In the genomic region with DNA sequence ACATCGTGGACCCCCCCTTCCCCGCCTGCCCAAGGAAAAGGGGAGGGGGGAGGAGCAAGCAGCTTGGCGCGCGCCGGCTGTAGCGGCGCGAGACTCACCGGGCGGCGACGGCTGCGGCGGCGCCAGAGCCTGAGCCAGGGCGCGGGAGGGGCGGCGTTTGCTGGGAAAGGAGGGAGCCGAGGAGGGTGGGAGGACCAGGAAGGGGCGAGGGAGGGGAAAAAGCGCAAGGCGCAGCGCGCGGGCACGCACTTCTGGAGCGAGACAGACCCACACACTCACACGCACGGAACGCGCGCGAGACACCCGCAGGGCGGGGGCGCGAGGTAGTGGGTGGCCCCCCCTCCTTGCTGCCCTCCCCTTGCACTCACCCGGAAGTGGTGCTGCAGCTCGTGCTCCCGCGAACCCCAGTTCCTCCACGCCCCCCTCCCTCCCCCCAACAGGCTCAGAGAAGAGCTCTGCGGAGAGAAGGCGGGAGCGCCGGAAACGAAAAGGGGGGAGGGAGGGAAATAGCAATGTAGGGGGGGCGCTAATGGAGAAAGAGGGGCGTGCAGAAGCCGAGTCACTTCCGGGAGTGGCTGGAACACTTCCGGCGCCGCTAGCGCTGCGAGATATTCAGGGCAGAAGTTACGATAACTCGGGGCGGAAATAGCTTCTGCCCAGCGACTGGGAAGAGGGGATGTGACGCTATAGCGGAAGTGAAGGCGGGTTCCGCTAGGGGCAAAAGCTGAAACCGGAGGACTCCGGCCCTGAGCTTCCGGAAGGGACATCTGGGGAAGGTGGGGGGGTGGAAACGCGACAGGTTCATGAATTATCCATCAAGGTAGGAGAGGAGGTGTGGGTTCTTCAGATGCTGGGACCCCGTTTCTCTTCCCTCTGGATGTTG, we compare ENCODE assay signal across 1 cellular context.
A peak's percentile ranks its signal among the peaks of the same experiment; 100 is the strongest.
TF ChIP-seq lines count a peak whose summit lies in the region.

A gene (minus strand): TSS at position 376 of the 883 bp plus-strand sequence. CDS start 9,855 bp downstream, outside the sequence.

TF ChIP-seq in K562, 482 proteins besides CTCF, POLR2A, EP300 and RAD21 (continued from another document and continues in another):
- TF ChIP-seq, protein P1, sequence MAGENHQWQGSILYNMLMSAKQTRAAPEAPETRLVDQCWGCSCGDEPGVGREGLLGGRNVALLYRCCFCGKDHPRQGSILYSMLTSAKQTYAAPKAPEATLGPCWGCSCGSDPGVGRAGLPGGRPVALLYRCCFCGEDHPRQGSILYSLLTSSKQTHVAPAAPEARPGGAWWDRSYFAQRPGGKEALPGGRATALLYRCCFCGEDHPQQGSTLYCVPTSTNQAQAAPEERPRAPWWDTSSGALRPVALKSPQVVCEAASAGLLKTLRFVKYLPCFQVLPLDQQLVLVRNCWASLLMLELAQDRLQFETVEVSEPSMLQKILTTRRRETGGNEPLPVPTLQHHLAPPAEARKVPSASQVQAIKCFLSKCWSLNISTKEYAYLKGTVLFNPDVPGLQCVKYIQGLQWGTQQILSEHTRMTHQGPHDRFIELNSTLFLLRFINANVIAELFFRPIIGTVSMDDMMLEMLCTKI (IDR thresholded peaks at IDR 0.05; ENCODE audit: partially characterized antibody), result no peak
- TF ChIP-seq NBN (IDR thresholded peaks at IDR 0.05; ENCODE audit: low read depth), result peak; percentile 69; the same call in 1 of the 2 replicates
- no peak for TF ChIP-seq KAT8 (IDR thresholded peaks at IDR 0.05; ENCODE audit: low read depth)
- peak; percentile 82 for TF ChIP-seq PHF20 (IDR thresholded peaks at IDR 0.05; ENCODE audit: partially characterized antibody)
- TF ChIP-seq ETV6 (IDR thresholded peaks at IDR 0.05; ENCODE audit: borderline replicate concordance in 1 of 2, low read depth in 2 of 2, low read length in 1 of 2), result peak; percentile 87 to 92
- no peak for TF ChIP-seq ETV6 (CRISPR knock-in tag; IDR thresholded peaks at IDR 0.05; ENCODE audit: borderline replicate concordance)
- no peak for TF ChIP-seq MTA3 (IDR thresholded peaks at IDR 0.05; ENCODE audit: borderline replicate concordance)
- TF ChIP-seq, protein P2, sequence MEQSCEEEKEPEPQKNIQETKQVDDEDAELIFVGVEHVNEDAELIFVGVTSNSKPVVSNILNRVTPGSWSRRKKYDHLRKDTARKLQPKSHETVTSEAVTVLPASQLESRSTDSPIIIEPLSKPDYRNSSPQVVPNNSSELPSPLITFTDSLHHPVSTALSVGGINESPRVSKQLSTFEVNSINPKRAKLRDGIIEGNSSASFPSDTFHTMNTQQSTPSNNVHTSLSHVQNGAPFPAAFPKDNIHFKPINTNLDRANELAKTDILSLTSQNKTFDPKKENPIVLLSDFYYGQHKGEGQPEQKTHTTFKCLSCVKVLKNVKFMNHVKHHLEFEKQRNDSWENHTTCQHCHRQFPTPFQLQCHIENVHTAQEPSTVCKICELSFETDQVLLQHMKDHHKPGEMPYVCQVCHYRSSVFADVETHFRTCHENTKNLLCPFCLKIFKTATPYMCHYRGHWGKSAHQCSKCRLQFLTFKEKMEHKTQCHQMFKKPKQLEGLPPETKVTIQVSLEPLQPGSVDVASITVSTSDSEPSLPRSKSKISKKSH (CRISPR knock-in tag; IDR thresholded peaks at IDR 0.05), result no peak
- TF ChIP-seq, protein P3, sequence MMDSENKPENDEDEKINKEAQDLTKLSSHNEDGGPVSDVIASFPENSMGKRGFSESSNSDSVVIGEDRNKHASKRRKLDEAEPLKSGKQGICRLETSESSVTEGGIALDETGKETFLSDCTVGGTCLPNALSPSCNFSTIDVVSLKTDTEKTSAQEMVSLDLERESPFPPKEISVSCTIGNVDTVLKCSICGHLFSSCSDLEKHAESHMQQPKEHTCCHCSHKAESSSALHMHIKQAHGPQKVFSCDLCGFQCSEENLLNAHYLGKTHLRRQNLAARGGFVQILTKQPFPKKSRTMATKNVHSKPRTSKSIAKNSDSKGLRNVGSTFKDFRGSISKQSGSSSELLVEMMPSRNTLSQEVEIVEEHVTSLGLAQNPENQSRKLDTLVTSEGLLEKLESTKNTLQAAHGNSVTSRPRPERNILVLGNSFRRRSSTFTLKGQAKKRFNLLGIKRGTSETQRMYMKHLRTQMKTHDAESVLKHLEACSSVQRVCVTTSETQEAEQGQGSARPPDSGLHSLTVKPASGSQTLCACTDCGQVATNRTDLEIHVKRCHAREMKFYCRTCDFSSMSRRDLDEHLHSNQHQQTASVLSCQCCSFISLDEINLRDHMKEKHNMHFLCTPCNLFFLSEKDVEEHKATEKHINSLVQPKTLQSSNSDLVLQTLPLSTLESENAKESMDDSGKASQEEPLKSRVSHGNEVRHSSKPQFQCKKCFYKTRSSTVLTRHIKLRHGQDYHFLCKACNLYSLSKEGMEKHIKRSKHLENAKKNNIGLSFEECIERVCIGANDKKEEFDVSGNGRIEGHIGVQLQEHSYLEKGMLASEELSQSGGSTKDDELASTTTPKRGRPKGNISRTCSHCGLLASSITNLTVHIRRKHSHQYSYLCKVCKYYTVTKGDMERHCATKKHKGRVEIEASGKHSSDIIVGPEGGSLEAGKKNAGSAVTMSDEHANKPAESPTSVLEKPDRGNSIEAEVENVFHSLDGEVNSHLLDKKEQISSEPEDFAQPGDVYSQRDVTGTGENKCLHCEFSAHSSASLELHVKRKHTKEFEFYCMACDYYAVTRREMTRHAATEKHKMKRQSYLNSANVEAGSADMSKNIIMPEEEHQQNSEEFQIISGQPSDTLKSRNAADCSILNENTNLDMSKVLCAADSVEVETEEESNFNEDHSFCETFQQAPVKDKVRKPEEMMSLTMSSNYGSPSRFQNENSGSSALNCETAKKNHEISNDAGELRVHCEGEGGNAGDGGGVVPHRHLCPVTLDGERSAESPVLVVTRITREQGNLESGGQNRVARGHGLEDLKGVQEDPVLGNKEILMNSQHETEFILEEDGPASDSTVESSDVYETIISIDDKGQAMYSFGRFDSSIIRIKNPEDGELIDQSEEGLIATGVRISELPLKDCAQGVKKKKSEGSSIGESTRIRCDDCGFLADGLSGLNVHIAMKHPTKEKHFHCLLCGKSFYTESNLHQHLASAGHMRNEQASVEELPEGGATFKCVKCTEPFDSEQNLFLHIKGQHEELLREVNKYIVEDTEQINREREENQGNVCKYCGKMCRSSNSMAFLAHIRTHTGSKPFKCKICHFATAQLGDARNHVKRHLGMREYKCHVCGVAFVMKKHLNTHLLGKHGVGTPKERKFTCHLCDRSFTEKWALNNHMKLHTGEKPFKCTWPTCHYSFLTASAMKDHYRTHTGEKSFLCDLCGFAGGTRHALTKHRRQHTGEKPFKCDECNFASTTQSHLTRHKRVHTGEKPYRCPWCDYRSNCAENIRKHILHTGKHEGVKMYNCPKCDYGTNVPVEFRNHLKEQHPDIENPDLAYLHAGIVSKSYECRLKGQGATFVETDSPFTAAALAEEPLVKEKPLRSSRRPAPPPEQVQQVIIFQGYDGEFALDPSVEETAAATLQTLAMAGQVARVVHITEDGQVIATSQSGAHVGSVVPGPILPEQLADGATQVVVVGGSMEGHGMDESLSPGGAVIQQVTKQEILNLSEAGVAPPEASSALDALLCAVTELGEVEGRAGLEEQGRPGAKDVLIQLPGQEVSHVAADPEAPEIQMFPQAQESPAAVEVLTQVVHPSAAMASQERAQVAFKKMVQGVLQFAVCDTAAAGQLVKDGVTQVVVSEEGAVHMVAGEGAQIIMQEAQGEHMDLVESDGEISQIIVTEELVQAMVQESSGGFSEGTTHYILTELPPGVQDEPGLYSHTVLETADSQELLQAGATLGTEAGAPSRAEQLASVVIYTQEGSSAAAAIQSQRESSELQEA (IDR thresholded peaks at IDR 0.05; ENCODE audit: low read depth), result peak; percentile 81; the same call in 1 of the 2 replicates
- no peak for TF ChIP-seq DMBX1 (CRISPR knock-in tag; IDR thresholded peaks at IDR 0.05; ENCODE audit: borderline replicate concordance)
- no peak for TF ChIP-seq TRIM28 (IDR thresholded peaks at IDR 0.05)
- TF ChIP-seq JUN (IDR thresholded peaks at IDR 0.05; ENCODE audit: borderline replicate concordance, low read depth, low read length), result peak; percentile 54; the same call in 1 of the 2 replicates
- TF ChIP-seq JUN (CRISPR knock-in tag; IDR thresholded peaks at IDR 0.05; ENCODE audit: borderline replicate concordance), result no peak
- no peak for TF ChIP-seq U2AF1 (optimal IDR thresholded peaks at IDR 0.05; ENCODE audit: low read depth, low read length)
- no peak; the same call in 1 of the 2 replicates for TF ChIP-seq BHLHE40 (IDR thresholded peaks at IDR 0.05; ENCODE audit: low read length)
- TF ChIP-seq ZNF785 (CRISPR knock-in tag; IDR thresholded peaks at IDR 0.05), result no peak
- no peak; the same call in 1 of the 2 replicates for TF ChIP-seq ESRRA (IDR thresholded peaks at IDR 0.05; ENCODE audit: borderline replicate concordance, low read depth)
- peak; percentile 75 for TF ChIP-seq CXXC5 (CRISPR knock-in tag; IDR thresholded peaks at IDR 0.05)
- no peak for TF ChIP-seq BCOR (IDR thresholded peaks at IDR 0.05)
- TF ChIP-seq MYBL2 (IDR thresholded peaks at IDR 0.05; ENCODE audit: low read depth), result no peak
- no peak for TF ChIP-seq MYBL2 (CRISPR knock-in tag; IDR thresholded peaks at IDR 0.05; ENCODE audit: borderline replicate concordance)
- TF ChIP-seq FUS (optimal IDR thresholded peaks at IDR 0.05; ENCODE audit: low read depth, low read length), result no peak
- TF ChIP-seq, protein P4, sequence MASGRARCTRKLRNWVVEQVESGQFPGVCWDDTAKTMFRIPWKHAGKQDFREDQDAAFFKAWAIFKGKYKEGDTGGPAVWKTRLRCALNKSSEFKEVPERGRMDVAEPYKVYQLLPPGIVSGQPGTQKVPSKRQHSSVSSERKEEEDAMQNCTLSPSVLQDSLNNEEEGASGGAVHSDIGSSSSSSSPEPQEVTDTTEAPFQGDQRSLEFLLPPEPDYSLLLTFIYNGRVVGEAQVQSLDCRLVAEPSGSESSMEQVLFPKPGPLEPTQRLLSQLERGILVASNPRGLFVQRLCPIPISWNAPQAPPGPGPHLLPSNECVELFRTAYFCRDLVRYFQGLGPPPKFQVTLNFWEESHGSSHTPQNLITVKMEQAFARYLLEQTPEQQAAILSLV (tag; IDR thresholded peaks at IDR 0.05), result no peak
- TF ChIP-seq PTTG1 (tag; IDR thresholded peaks at IDR 0.05; ENCODE audit: low read depth), result no peak
- TF ChIP-seq ZNF778 (CRISPR knock-in tag; IDR thresholded peaks at IDR 0.05), result no peak
- TF ChIP-seq, protein P5, sequence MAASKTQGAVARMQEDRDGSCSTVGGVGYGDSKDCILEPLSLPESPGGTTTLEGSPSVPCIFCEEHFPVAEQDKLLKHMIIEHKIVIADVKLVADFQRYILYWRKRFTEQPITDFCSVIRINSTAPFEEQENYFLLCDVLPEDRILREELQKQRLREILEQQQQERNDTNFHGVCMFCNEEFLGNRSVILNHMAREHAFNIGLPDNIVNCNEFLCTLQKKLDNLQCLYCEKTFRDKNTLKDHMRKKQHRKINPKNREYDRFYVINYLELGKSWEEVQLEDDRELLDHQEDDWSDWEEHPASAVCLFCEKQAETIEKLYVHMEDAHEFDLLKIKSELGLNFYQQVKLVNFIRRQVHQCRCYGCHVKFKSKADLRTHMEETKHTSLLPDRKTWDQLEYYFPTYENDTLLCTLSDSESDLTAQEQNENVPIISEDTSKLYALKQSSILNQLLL (CRISPR knock-in tag; IDR thresholded peaks at IDR 0.05; ENCODE audit: borderline replicate concordance), result no peak
- TF ChIP-seq L3MBTL2 (IDR thresholded peaks at IDR 0.05), result 0 out of 2 replicates have a peak, but pooled peaks have one; percentile 17
- TF ChIP-seq MED1 (CRISPR knock-in tag; IDR thresholded peaks at IDR 0.05; ENCODE audit: borderline replicate concordance), result no peak
- TF ChIP-seq HLTF (IDR thresholded peaks at IDR 0.05), result no peak
- TF ChIP-seq SMARCC2 (IDR thresholded peaks at IDR 0.05; ENCODE audit: low read depth), result no peak
- TF ChIP-seq RBM22 (IDR thresholded peaks at IDR 0.05; ENCODE audit: low read depth, low read length, poor library complexity, severe bottlenecking), result no peak
- TF ChIP-seq SIX5 (IDR thresholded peaks at IDR 0.05; ENCODE audit: borderline replicate concordance in 1 of 2, insufficient read depth in 1 of 2, low read depth in 1 of 2, low read length in 2 of 2), result peak; percentile 72 to 74
- TF ChIP-seq, protein P6, sequence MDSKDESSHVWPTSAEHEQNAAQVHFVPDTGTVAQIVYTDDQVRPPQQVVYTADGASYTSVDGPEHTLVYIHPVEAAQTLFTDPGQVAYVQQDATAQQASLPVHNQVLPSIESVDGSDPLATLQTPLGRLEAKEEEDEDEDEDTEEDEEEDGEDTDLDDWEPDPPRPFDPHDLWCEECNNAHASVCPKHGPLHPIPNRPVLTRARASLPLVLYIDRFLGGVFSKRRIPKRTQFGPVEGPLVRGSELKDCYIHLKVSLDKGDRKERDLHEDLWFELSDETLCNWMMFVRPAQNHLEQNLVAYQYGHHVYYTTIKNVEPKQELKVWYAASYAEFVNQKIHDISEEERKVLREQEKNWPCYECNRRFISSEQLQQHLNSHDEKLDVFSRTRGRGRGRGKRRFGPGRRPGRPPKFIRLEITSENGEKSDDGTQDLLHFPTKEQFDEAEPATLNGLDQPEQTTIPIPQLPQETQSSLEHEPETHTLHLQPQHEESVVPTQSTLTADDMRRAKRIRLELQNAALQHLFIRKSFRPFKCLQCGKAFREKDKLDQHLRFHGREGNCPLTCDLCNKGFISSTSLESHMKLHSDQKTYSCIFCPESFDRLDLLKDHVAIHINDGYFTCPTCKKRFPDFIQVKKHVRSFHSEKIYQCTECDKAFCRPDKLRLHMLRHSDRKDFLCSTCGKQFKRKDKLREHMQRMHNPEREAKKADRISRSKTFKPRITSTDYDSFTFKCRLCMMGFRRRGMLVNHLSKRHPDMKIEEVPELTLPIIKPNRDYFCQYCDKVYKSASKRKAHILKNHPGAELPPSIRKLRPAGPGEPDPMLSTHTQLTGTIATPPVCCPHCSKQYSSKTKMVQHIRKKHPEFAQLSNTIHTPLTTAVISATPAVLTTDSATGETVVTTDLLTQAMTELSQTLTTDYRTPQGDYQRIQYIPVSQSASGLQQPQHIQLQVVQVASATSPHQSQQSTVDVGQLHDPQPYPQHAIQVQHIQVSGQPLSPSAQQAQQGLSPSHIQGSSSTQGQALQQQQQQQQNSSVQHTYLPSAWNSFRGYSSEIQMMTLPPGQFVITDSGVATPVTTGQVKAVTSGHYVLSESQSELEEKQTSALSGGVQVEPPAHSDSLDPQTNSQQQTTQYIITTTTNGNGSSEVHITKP (IDR thresholded peaks at IDR 0.05; ENCODE audit: partially characterized antibody), result peak; percentile 10
- no peak for TF ChIP-seq BRD9 (IDR thresholded peaks at IDR 0.05; ENCODE audit: low read depth, partially characterized antibody)
- no peak for TF ChIP-seq DPF2 (IDR thresholded peaks at IDR 0.05)
- TF ChIP-seq PYGO2 (tag; IDR thresholded peaks at IDR 0.05), result no peak
- no peak for TF ChIP-seq FOXJ3 (CRISPR knock-in tag; IDR thresholded peaks at IDR 0.05)
- TF ChIP-seq MXI1 (IDR thresholded peaks at IDR 0.05; ENCODE audit: low read depth, low read length), result 0 out of 2 replicates have a peak, but pooled peaks have one; percentile 17
- TF ChIP-seq, protein P7, sequence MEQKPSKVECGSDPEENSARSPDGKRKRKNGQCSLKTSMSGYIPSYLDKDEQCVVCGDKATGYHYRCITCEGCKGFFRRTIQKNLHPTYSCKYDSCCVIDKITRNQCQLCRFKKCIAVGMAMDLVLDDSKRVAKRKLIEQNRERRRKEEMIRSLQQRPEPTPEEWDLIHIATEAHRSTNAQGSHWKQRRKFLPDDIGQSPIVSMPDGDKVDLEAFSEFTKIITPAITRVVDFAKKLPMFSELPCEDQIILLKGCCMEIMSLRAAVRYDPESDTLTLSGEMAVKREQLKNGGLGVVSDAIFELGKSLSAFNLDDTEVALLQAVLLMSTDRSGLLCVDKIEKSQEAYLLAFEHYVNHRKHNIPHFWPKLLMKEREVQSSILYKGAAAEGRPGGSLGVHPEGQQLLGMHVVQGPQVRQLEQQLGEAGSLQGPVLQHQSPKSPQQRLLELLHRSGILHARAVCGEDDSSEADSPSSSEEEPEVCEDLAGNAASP (IDR thresholded peaks at IDR 0.05), result no peak
- peak; percentile 94 for TF ChIP-seq PCBP2 (IDR thresholded peaks at IDR 0.05; ENCODE audit: low read depth, low read length, poor library complexity, severe bottlenecking)
- no peak for TF ChIP-seq CREBBP (IDR thresholded peaks at IDR 0.05; ENCODE audit: low read depth, low read length)
- TF ChIP-seq, protein P8, sequence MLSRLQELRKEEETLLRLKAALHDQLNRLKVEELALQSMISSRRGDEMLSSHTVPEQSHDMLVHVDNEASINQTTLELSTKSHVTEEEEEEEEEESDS (CRISPR knock-in tag; IDR thresholded peaks at IDR 0.05), result no peak
